Comparison of ENCODE assay signal across 17 cellular contexts in genomic region chr15:84919268-84919667, GRCh38. TPM values are rescaled to one million over a fixed set of nuclear protein-coding genes. Genes with fewer than 3 reads are reported as not detected.
DNase-seq lines count a peak whose midpoint lies in the region; ATAC-seq and TF ChIP-seq lines count a peak whose summit lies in the region.
"Had no signal": no experiment of that assay in that cellular context is flagged by ENCODE, and none has a peak within 500 bp of the region (broad histone marks: within the 10 kb centered on the region; RNA-seq: fewer than 3 reads in every experiment).

No MANE protein-coding gene starts in this region.

- H3K14ac ChIP-seq in trophoblast cell (ENCODE audit: low read length), result no peak overlapping the region

- H3K9me2 ChIP-seq in SK-N-SH, result no peaks in the 10 kb centered on the region

- POLR2A ChIA-PET in SK-N-SH (lab: Yijun Ruan, JAX), result interaction anchor here (0.5 kb wide), 1 partner anchor 241 kb away, joined by 3 read pairs; no protein-coding TSS in a partner anchor

- no peaks in the 10 kb centered on the region for H3K27me3 ChIP-seq in SK-N-SH (ENCODE audit: insufficient read depth)
- H3K27me3 ChIP-seq in trophoblast cell (ENCODE audit: insufficient read depth, low read length), result no peaks in the 10 kb centered on the region
- H3K27me3 ChIP-seq: BE2C had no signal

- CTCF ChIA-PET in SK-N-SH (lab: Yijun Ruan, JAX), result interaction anchor here (1.8 kb wide), 1 partner anchor 9 kb away, joined by 10 read pairs; no protein-coding TSS in a partner anchor

- no peak for TF ChIP-seq EP300 in SK-N-SH (IDR thresholded peaks at IDR 0.05; ENCODE audit: borderline replicate concordance in 1 of 2, low read depth in 1 of 2, low read length in 1 of 2)

- H2BK12ac ChIP-seq in trophoblast cell (ENCODE audit: low read length), result no peak overlapping the region

- H3K18ac ChIP-seq in trophoblast cell (ENCODE audit: low read length), result no peak overlapping the region

- H4K91ac ChIP-seq in trophoblast cell (ENCODE audit: low read depth, low read length), result peak overlapping the region; percentile 48

- ATAC-seq in SK-N-SH treated with all-trans-retinoic acid at 6 μM for 48 hours, result no peak
- ATAC-seq: HepG2 had no signal

- H3K4me1 ChIP-seq in SK-N-SH (ENCODE audit: control insufficient read depth in 1 of 2, insufficient read depth in 2 of 2, low read depth in 1 of 2, low read length in 1 of 2), result peaks cover 18 to 21% of the 10 kb centered on the region in 2 experiments; a peak in 3 of 4 replicates
- H3K4me1 ChIP-seq in trophoblast cell (ENCODE audit: control insufficient read depth in 1 of 2, insufficient read depth in 2 of 2, low read length in 2 of 2), result peaks cover 17 to 22% of the 10 kb centered on the region in 2 experiments

- H2AK5ac ChIP-seq in trophoblast cell (ENCODE audit: low read length), result no peak overlapping the region

- H3F3A ChIP-seq in SK-N-SH (replicated peaks; ENCODE audit: insufficient read depth), result no peaks in the 10 kb centered on the region

- H3K79me2 ChIP-seq in SK-N-SH (ENCODE audit: insufficient read depth) (no peaks in the 10 kb centered on the region), trophoblast cell (ENCODE audit: control insufficient read depth, insufficient read depth, low read length, poor library complexity) (no peaks in the 10 kb centered on the region)

- H3K36me3 ChIP-seq in SK-N-SH (replicated peaks in 1 of 2; ENCODE audit: control insufficient read depth in 1 of 2, insufficient read depth in 2 of 2, low read length in 1 of 2) (no peaks in the 10 kb centered on the region), trophoblast cell (ENCODE audit: control insufficient read depth in 1 of 2, insufficient read depth in 2 of 2, low read length in 2 of 2) (no peaks in the 10 kb centered on the region)
- H3K36me3 ChIP-seq: BE2C had no signal

- H2BK120ac ChIP-seq in trophoblast cell (ENCODE audit: insufficient read depth, low read length, poor library complexity), result no peak overlapping the region

- no peak for TF ChIP-seq RAD21 in SK-N-SH (IDR thresholded peaks at IDR 0.05; ENCODE audit: low read length)

- H2BK5ac ChIP-seq in trophoblast cell (ENCODE audit: low read depth, low read length, poor library complexity), result no peak overlapping the region

- TF ChIP-seq CTCF in SK-N-SH (IDR thresholded peaks at IDR 0.05) (no peak), foreskin fibroblast (IDR thresholded peaks at IDR 0.05; ENCODE audit: low read depth, low read length) (no peak)

- H3K27ac ChIP-seq in SK-N-SH (ENCODE audit: low read depth in 2 of 2, low read length in 1 of 2) (peak overlapping the region in 1 of 2 experiments; percentile 31; a peak in 1 of 4 replicates), trophoblast cell (ENCODE audit: low read depth, low read length) (no peak overlapping the region)
- H3K27ac ChIP-seq: C4-2B had no signal

- no peak overlapping the region for H3K4me3 ChIP-seq in SK-N-SH (ENCODE audit: low read depth in 2 of 2, low read length in 1 of 2)
- H3K4me3 ChIP-seq in trophoblast cell (ENCODE audit: low read depth, low read length), result no peak overlapping the region
- no peak overlapping the region for H3K4me3 ChIP-seq in foreskin fibroblast (ENCODE audit: low read depth in 1 of 2, low read length in 2 of 2)

- DNase-seq in SK-N-SH (no peak), RPMI8226 (peak; percentile 30), trophoblast cell (no peak), GM19238 (ENCODE audit: insufficient read length, low spot score) (no peak), HUDEP-2 (lab: John Stamatoyannopoulos, UW; ENCODE audit: unreplicated experiment in 76 of 76) (no peak), foreskin fibroblast (no peak)
- DNase-seq: BE2C; CD4-positive, alpha-beta memory T cell; DND-41; GDM1; HCEC 1CT; HFFc6; KBM-7 had no signal

- H3K9ac ChIP-seq in SK-N-SH, result no peak overlapping the region
- H3K9ac ChIP-seq in trophoblast cell (ENCODE audit: low read length), result no peak overlapping the region

- H3K4me2 ChIP-seq in SK-N-SH (no peak overlapping the region), trophoblast cell (ENCODE audit: low read length) (no peak overlapping the region)

- H4K8ac ChIP-seq in trophoblast cell (ENCODE audit: low read depth, low read length), result no peak overlapping the region

- H3K9me3 ChIP-seq in SK-N-SH, result no peaks in the 10 kb centered on the region
- H3K9me3 ChIP-seq in trophoblast cell (ENCODE audit: insufficient read depth, low read depth, low read length), result no peaks in the 10 kb centered on the region
- H3K9me3 ChIP-seq: BE2C had no signal

- H3K23ac ChIP-seq in trophoblast cell (ENCODE audit: low read length), result no peak overlapping the region

- no peak overlapping the region for H2AFZ ChIP-seq in SK-N-SH (ENCODE audit: low read depth)
- H2AFZ ChIP-seq in trophoblast cell (ENCODE audit: insufficient read depth, low read length, poor library complexity), result no peak overlapping the region

- H4K12ac ChIP-seq in trophoblast cell (ENCODE audit: low read depth, low read length), result no peak overlapping the region

- no peak overlapping the region for H3K4ac ChIP-seq in trophoblast cell (ENCODE audit: low read depth, low read length)

- peaks cover 13% of the 10 kb centered on the region for H3K79me1 ChIP-seq in trophoblast cell (ENCODE audit: low read length)

- no peaks in the 10 kb centered on the region for H4K20me1 ChIP-seq in SK-N-SH (ENCODE audit: insufficient read depth)

TF ChIP-seq in SK-N-SH, 30 proteins besides CTCF, POLR2A, EP300 and RAD21:
- TF ChIP-seq GATA2 (CRISPR knock-in tag; IDR thresholded peaks at IDR 0.05) (no peak), TEAD4 (IDR thresholded peaks at IDR 0.05; ENCODE audit: borderline replicate concordance, insufficient read depth) (no peak), TCF12 (IDR thresholded peaks at IDR 0.05) (no peak), NFIC (IDR thresholded peaks at IDR 0.05; ENCODE audit: borderline replicate concordance) (peak; percentile 43; the same call in 1 of the 2 replicates), USF2 (IDR thresholded peaks at IDR 0.05; ENCODE audit: borderline replicate concordance, low read depth, low read length) (no peak), ZBTB33 (IDR thresholded peaks at IDR 0.05; ENCODE audit: borderline replicate concordance, low read depth) (no peak)

TF ChIP-seq in SK-N-SH treated with all-trans-retinoic acid at 6 μM for 48 hours, 23 proteins besides CTCF, POLR2A, EP300 and RAD21:
- no peak for TF ChIP-seq CREB5 (CRISPR knock-in tag; IDR thresholded peaks at IDR 0.05; ENCODE audit: low read depth)
- TF ChIP-seq ESRRG (CRISPR knock-in tag; IDR thresholded peaks at IDR 0.05), result no peak
- no peak for TF ChIP-seq ZFP30 (CRISPR knock-in tag; IDR thresholded peaks at IDR 0.05)
- no peak for TF ChIP-seq GLIS3 (CRISPR knock-in tag; IDR thresholded peaks at IDR 0.05)
- TF ChIP-seq ARNTL (CRISPR knock-in tag; IDR thresholded peaks at IDR 0.05; ENCODE audit: borderline replicate concordance, low read depth), result no peak

RNA-seq across cellular contexts. Expression of gene SLC28A1, which starts 34.8 kb away (rescaled TPM):
- polyA plus RNA-seq in SK-N-SH (2012; rRNA removed), result not detected in 2 replicates
- not detected in 2 replicates for polyA plus RNA-seq in SK-N-SH (2012; cell fraction: cytosol; rRNA removed)
- polyA plus RNA-seq in SK-N-SH (2012; cell fraction: nucleus; rRNA removed), result 0.04 and 0.08 TPM in 2 replicates
- polyA plus RNA-seq in trophoblast cell (2013), result 0.35 and 0.42 TPM in 2 replicates
- polyA plus RNA-seq: AG04450; CD4-positive, alpha-beta memory T cell had no signal
